ENCODE assay signal across 24 cellular contexts in genomic region chr12:94656556-94656955, GRCh38.
"Had no signal": no experiment of that assay in that cellular context is flagged by ENCODE, and none has a peak within 500 bp of the region (broad histone marks: within the 10 kb centered on the region; RNA-seq: fewer than 3 reads in every experiment).

No MANE protein-coding gene starts in this region.

- H3K27ac ChIP-seq: left lung, lower lobe of right lung, neural progenitor cell, ovary, skin epidermis, stomach, testis, transverse colon, uterus had no signal

- H3K4me3 ChIP-seq: left lung, lower lobe of right lung, neural progenitor cell, ovary, skin epidermis, stomach, testis, thyroid gland, transverse colon, uterus had no signal

- ATAC-seq: left colon; left lung; lower lobe of right lung; naive thymus-derived CD8-positive, alpha-beta T cell; right cardiac atrium; sciatic nerve; stimulated activated naive B cell treated with anti-CD40 and anti-IgM and Interleukin-4, amounts not matched to agents 10 μg/mL and 1 μg/mL and 100 μg/mL, for 72 hours; stimulated activated naive CD8-positive, alpha-beta T cell treated with anti-CD3 and anti-CD28 coated beads, Interleukin-15, Interleukin-2, amounts not matched to agents 100 U/mL and 50 U/mL, for 24 hours had no signal

- H3K36me3 ChIP-seq: left lung, lower lobe of right lung, neural progenitor cell, ovary, stomach, thyroid gland, transverse colon, uterus had no signal

- H3K27me3 ChIP-seq: ovary, stomach, testis, thyroid gland, transverse colon, uterus had no signal

- H3K4me1 ChIP-seq: left lung, lower lobe of right lung, neural progenitor cell, stomach, testis, uterus had no signal

- H2AFZ ChIP-seq: neural progenitor cell had no signal

- H3K4me2 ChIP-seq: neural progenitor cell had no signal

- H3K9me3 ChIP-seq: left lung, lower lobe of right lung, ovary, stomach, testis, thyroid gland, transverse colon, uterus had no signal

- DNase-seq: hippocampal formation; kidney; left colon; left lung; lower lobe of right lung; mesenchymal stem cell; naive thymus-derived CD8-positive, alpha-beta T cell; ovary; retina; right cardiac atrium; stimulated activated CD4-positive, alpha-beta T cell treated with anti-CD3 and anti-CD28 coated beads, Interleukin-12 subunit alpha, Interleukin-12 subunit beta, amount 100 ng/mL, for 4 hours; stimulated activated CD4-positive, alpha-beta T cell treated with anti-CD3 and anti-CD28 coated beads, Interleukin-15, amount 100 ng/mL, for 24 hours; stimulated activated CD4-positive, alpha-beta T cell treated with anti-CD3 and anti-CD28 coated beads, Interleukin-2, amount 100 ng/mL, for 24 hours; stimulated activated CD4-positive, alpha-beta T cell treated with anti-CD3 and anti-CD28 coated beads, Interleukin-4, amount 100 ng/mL, for 1 hour; stimulated activated naive B cell treated with anti-CD40 and anti-IgM and Interleukin-4, amounts not matched to agents 10 μg/mL and 1 μg/mL and 100 μg/mL, for 72 hours; stimulated activated naive CD8-positive, alpha-beta T cell treated with anti-CD3 and anti-CD28 coated beads, Interleukin-15, Interleukin-2, amounts not matched to agents 100 U/mL and 50 U/mL, for 24 hours; testis; transverse colon; uterus had no signal

- FAIRE-seq: kidney had no signal

- H3K9ac ChIP-seq: neural progenitor cell had no signal
